ENCODE assay signal across 1 cellular context in genomic region chr19:58346961-58347929, GRCh38.
A peak's percentile ranks its signal among the peaks of the same experiment; 100 is the strongest.
TF ChIP-seq lines count a peak whose summit lies in the region.

No MANE protein-coding gene starts in this region.

TF ChIP-seq in K562, 482 proteins besides CTCF, POLR2A, EP300 and RAD21 (continued from another document and continues in another):
- TF ChIP-seq POLR3G (IDR thresholded peaks at IDR 0.05; ENCODE audit: extremely low read depth, insufficient read length, insufficient replicate concordance) (no peak), NFIC (IDR thresholded peaks at IDR 0.05) (peak; percentile 72), MAZ (CRISPR knock-in tag; conservative IDR thresholded peaks at IDR 0.05 in 1 of 2, IDR thresholded peaks at IDR 0.05 in 1 of 2) (peak; percentile 44 to 65), MXD1 (CRISPR knock-in tag; IDR thresholded peaks at IDR 0.05; ENCODE audit: borderline replicate concordance, poor library complexity, severe bottlenecking) (no peak), BHLHE40 (IDR thresholded peaks at IDR 0.05; ENCODE audit: low read length) (peak; percentile 74), ATF2 (CRISPR knock-in tag; IDR thresholded peaks at IDR 0.05) (0 out of 2 replicates have a peak, but pooled peaks have one; percentile 14), RNF2 (IDR thresholded peaks at IDR 0.05) (0 out of 2 replicates have a peak, but pooled peaks have one; percentile 18), CXXC5 (CRISPR knock-in tag; IDR thresholded peaks at IDR 0.05) (peak; percentile 68), SREBF2 (CRISPR knock-in tag; IDR thresholded peaks at IDR 0.05) (no peak), ZNF408 (CRISPR knock-in tag; IDR thresholded peaks at IDR 0.05; ENCODE audit: low read depth) (no peak), SAFB (IDR thresholded peaks at IDR 0.05; ENCODE audit: borderline replicate concordance, low read depth, low read length) (peak; percentile 25; the same call in 1 of the 2 replicates), BCOR (IDR thresholded peaks at IDR 0.05) (no peak), RBM14 (IDR thresholded peaks at IDR 0.05; ENCODE audit: borderline replicate concordance, insufficient read depth, low read depth, low read length) (0 out of 2 replicates have a peak, but pooled peaks have one; percentile 9), SUPT5H (IDR thresholded peaks at IDR 0.05) (peak; percentile 50; the same call in 1 of the 2 replicates), TEAD1 (CRISPR knock-in tag; IDR thresholded peaks at IDR 0.05) (0 out of 4 replicates have a peak, but pooled peaks of 1 of the 2 experiments have one; percentile 58), NCOA4 (IDR thresholded peaks at IDR 0.05; ENCODE audit: partially characterized antibody) (no peak), POLR2G (IDR thresholded peaks at IDR 0.05; ENCODE audit: low read depth, low read length) (peak; percentile 72), RBFOX2 (IDR thresholded peaks at IDR 0.05; ENCODE audit: low read depth, low read length) (peak; percentile 67), L3MBTL2 (IDR thresholded peaks at IDR 0.05) (peak; percentile 93), PRMT5 (CRISPR knock-in tag; IDR thresholded peaks at IDR 0.05) (no peak), MTA3 (IDR thresholded peaks at IDR 0.05; ENCODE audit: borderline replicate concordance) (0 out of 2 replicates have a peak, but pooled peaks have one; percentile 72), ZNF740 (CRISPR knock-in tag; IDR thresholded peaks at IDR 0.05) (peak; percentile 74), ZNF740 (tag; IDR thresholded peaks at IDR 0.05) (no peak), NCOA6 (IDR thresholded peaks at IDR 0.05) (peak; percentile 93), GABPB1 (CRISPR knock-in tag; IDR thresholded peaks at IDR 0.05) (peak; percentile 60), ATF1 (CRISPR knock-in tag; IDR thresholded peaks at IDR 0.05) (no peak), ATF1 (tag; IDR thresholded peaks at IDR 0.05) (peak; percentile 74), MEIS2 (IDR thresholded peaks at IDR 0.05; ENCODE audit: partially characterized antibody) (peak; percentile 68), ID3 (CRISPR knock-in tag; IDR thresholded peaks at IDR 0.05) (no peak), ID3 (tag; IDR thresholded peaks at IDR 0.05) (0 out of 2 replicates have a peak, but pooled peaks have one; percentile 59), FOXA1 (IDR thresholded peaks at IDR 0.05; ENCODE audit: borderline replicate concordance) (no peak), ZNF263 (CRISPR knock-in tag; IDR thresholded peaks at IDR 0.05; ENCODE audit: borderline replicate concordance) (peak; percentile 57; the same call in 1 of the 2 replicates), SP1 (CRISPR knock-in tag; IDR thresholded peaks at IDR 0.05) (peak; percentile 68), NEUROD1 (IDR thresholded peaks at IDR 0.05; ENCODE audit: borderline replicate concordance, low read depth, low read length, partially characterized antibody) (no peak), E2F6 (IDR thresholded peaks at IDR 0.05; ENCODE audit: borderline replicate concordance in 1 of 2, extremely low read depth in 1 of 2, insufficient read depth in 1 of 2, insufficient read length in 1 of 2, low read depth in 1 of 2, low read length in 1 of 2, poor library complexity in 1 of 2, severe bottlenecking in 1 of 2) (peak; percentile 80 to 83), RB1 (IDR thresholded peaks at IDR 0.05; ENCODE audit: low read depth) (peak; percentile 40; the same call in 1 of the 2 replicates), PRDM10 (IDR thresholded peaks at IDR 0.05; ENCODE audit: partially characterized antibody) (peak; percentile 21), JUN (IDR thresholded peaks at IDR 0.05; ENCODE audit: borderline replicate concordance, low read depth, low read length) (no peak), JUN (CRISPR knock-in tag; IDR thresholded peaks at IDR 0.05; ENCODE audit: borderline replicate concordance) (peak; percentile 74; the same call in 1 of the 2 replicates), CCNT2 (IDR thresholded peaks at IDR 0.05; ENCODE audit: borderline replicate concordance, extremely low read depth, insufficient read length, low read depth, low read length) (peak; percentile 63), STAT6 (CRISPR knock-in tag; IDR thresholded peaks at IDR 0.05) (0 out of 2 replicates have a peak, but pooled peaks have one; percentile 15), RBBP5 (IDR thresholded peaks at IDR 0.05; ENCODE audit: borderline replicate concordance, insufficient read depth, low read length, poor library complexity, severe bottlenecking) (peak; percentile 63), ZNF384 (IDR thresholded peaks at IDR 0.05; ENCODE audit: low read depth, low read length) (no peak), ZNF282 (CRISPR knock-in tag; IDR thresholded peaks at IDR 0.05) (0 out of 2 replicates have a peak, but pooled peaks have one; percentile 17), CBX2 (IDR thresholded peaks at IDR 0.05; ENCODE audit: insufficient read depth, low read length, poor library complexity, severe bottlenecking) (no peak), TBP (optimal IDR thresholded peaks at IDR 0.05; ENCODE audit: low read depth, low read length) (peak; percentile 32), SRF (CRISPR knock-in tag; IDR thresholded peaks at IDR 0.05) (0 out of 4 replicates have a peak, but pooled peaks of 1 of the 2 experiments have one; percentile 30), NFATC3 (IDR thresholded peaks at IDR 0.05) (no peak)
